In genomic region chr10:87092356-87092860, GRCh38 we compare ENCODE assay signal across 1 cellular context.
A peak's percentile ranks its signal among the peaks of the same experiment; 100 is the strongest.
TF ChIP-seq lines count a peak whose summit lies in the region.

No MANE protein-coding gene starts in this region.

TF ChIP-seq in HepG2, 621 proteins besides CTCF, POLR2A, EP300 and RAD21 (continues in another document):
- TF ChIP-seq MYPOP (CRISPR knock-in tag; IDR thresholded peaks at IDR 0.05) (peak; percentile 34; the same call in 1 of the 2 replicates), ZNF382 (CRISPR knock-in tag; IDR thresholded peaks at IDR 0.05; ENCODE audit: borderline replicate concordance) (no peak), KDM5A (IDR thresholded peaks at IDR 0.05; ENCODE audit: borderline replicate concordance, low read length) (no peak), CENPT (CRISPR knock-in tag; IDR thresholded peaks at IDR 0.05; ENCODE audit: low read depth) (no peak), TEAD3 (CRISPR knock-in tag; optimal IDR thresholded peaks at IDR 0.05; ENCODE audit: borderline replicate concordance) (peak; percentile 0), NFKBIZ (CRISPR knock-in tag; IDR thresholded peaks at IDR 0.05) (no peak), ZNF503 (CRISPR knock-in tag; IDR thresholded peaks at IDR 0.05) (no peak), XRCC5 (optimal IDR thresholded peaks at IDR 0.05; ENCODE audit: low read length) (no peak), GABPB1 (CRISPR knock-in tag; IDR thresholded peaks at IDR 0.05) (no peak), KDM6A (CRISPR knock-in tag; IDR thresholded peaks at IDR 0.05; ENCODE audit: low read depth) (no peak), ZNF550 (CRISPR knock-in tag; IDR thresholded peaks at IDR 0.05; ENCODE audit: borderline replicate concordance) (no peak), UBTF (CRISPR knock-in tag; IDR thresholded peaks at IDR 0.05) (0 out of 2 replicates have a peak, but pooled peaks have one; percentile 4), SIN3A (IDR thresholded peaks at IDR 0.05; ENCODE audit: borderline replicate concordance, low read depth, low read length) (peak; percentile 64; the same call in 1 of the 2 replicates), ZC3H4 (CRISPR knock-in tag; IDR thresholded peaks at IDR 0.05; ENCODE audit: borderline replicate concordance) (no peak), SP4 (CRISPR knock-in tag; IDR thresholded peaks at IDR 0.05) (no peak), FOXO1 (CRISPR knock-in tag; IDR thresholded peaks at IDR 0.05) (peak; percentile 48; the same call in 1 of the 2 replicates), TGIF2 (CRISPR knock-in tag; IDR thresholded peaks at IDR 0.05) (0 out of 2 replicates have a peak, but pooled peaks have one; percentile 24), ZNF792 (CRISPR knock-in tag; IDR thresholded peaks at IDR 0.05) (no peak), HDAC1 (CRISPR knock-in tag; IDR thresholded peaks at IDR 0.05) (no peak), ZNF235 (CRISPR knock-in tag; IDR thresholded peaks at IDR 0.05; ENCODE audit: borderline replicate concordance) (no peak), TAF1 (CRISPR knock-in tag; IDR thresholded peaks at IDR 0.05) (peak; percentile 11; the same call in 1 of the 2 replicates), MATR3 (CRISPR knock-in tag; IDR thresholded peaks at IDR 0.05) (no peak), TFDP2 (CRISPR knock-in tag; IDR thresholded peaks at IDR 0.05) (0 out of 2 replicates have a peak, but pooled peaks have one; percentile 17), ZZZ3 (CRISPR knock-in tag; IDR thresholded peaks at IDR 0.05; ENCODE audit: borderline replicate concordance) (no peak), ZNF432 (CRISPR knock-in tag; IDR thresholded peaks at IDR 0.05; ENCODE audit: borderline replicate concordance) (no peak), MAF1 (CRISPR knock-in tag; IDR thresholded peaks at IDR 0.05; ENCODE audit: borderline replicate concordance) (no peak), SMC3 (IDR thresholded peaks at IDR 0.05; ENCODE audit: low read length) (no peak), ZBED4 (CRISPR knock-in tag; IDR thresholded peaks at IDR 0.05; ENCODE audit: borderline replicate concordance) (no peak; the same call in 1 of the 2 replicates), KAT7 (CRISPR knock-in tag; IDR thresholded peaks at IDR 0.05; ENCODE audit: borderline replicate concordance) (no peak), ZSCAN12 (CRISPR knock-in tag; IDR thresholded peaks at IDR 0.05) (no peak), ZNF816 (CRISPR knock-in tag; IDR thresholded peaks at IDR 0.05; ENCODE audit: borderline replicate concordance) (no peak; the same call in 1 of the 2 replicates), ZNF296 (CRISPR knock-in tag; conservative IDR thresholded peaks at IDR 0.05) (no peak), ZNF674 (CRISPR knock-in tag; IDR thresholded peaks at IDR 0.05; ENCODE audit: low read depth) (0 out of 2 replicates have a peak, but pooled peaks have one; percentile 3), KDM1A (CRISPR knock-in tag; IDR thresholded peaks at IDR 0.05) (no peak), SRF (IDR thresholded peaks at IDR 0.05; ENCODE audit: low read depth, low read length) (0 out of 2 replicates have a peak, but pooled peaks have one; percentile 51), HHEX (CRISPR knock-in tag; IDR thresholded peaks at IDR 0.05) (no peak), REL (CRISPR knock-in tag; conservative IDR thresholded peaks at IDR 0.05) (no peak), KAT8 (CRISPR knock-in tag; IDR thresholded peaks at IDR 0.05) (0 out of 2 replicates have a peak, but pooled peaks have one; percentile 25), ZNF329 (CRISPR knock-in tag; IDR thresholded peaks at IDR 0.05; ENCODE audit: low read depth) (0 out of 2 replicates have a peak, but pooled peaks have one; percentile 4), SP1 (IDR thresholded peaks at IDR 0.05) (no peak), SP1 (CRISPR knock-in tag; IDR thresholded peaks at IDR 0.05) (no peak), BRD4 (CRISPR knock-in tag; IDR thresholded peaks at IDR 0.05) (no peak), ZNF510 (CRISPR knock-in tag; IDR thresholded peaks at IDR 0.05; ENCODE audit: low read depth) (no peak), KLF13 (CRISPR knock-in tag; IDR thresholded peaks at IDR 0.05) (no peak), NR2F2 (IDR thresholded peaks at IDR 0.05; ENCODE audit: borderline replicate concordance, low read depth) (no peak), SMARCE1 (IDR thresholded peaks at IDR 0.05; ENCODE audit: borderline replicate concordance) (no peak)
- TF ChIP-seq, protein P1, sequence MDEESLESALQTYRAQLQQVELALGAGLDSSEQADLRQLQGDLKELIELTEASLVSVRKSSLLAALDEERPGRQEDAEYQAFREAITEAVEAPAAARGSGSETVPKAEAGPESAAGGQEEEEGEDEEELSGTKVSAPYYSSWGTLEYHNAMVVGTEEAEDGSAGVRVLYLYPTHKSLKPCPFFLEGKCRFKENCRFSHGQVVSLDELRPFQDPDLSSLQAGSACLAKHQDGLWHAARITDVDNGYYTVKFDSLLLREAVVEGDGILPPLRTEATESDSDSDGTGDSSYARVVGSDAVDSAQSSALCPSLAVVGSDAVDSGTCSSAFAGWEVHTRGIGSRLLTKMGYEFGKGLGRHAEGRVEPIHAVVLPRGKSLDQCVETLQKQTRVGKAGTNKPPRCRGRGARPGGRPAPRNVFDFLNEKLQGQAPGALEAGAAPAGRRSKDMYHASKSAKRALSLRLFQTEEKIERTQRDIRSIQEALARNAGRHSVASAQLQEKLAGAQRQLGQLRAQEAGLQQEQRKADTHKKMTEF (CRISPR knock-in tag; IDR thresholded peaks at IDR 0.05), result no peak; the same call in 1 of the 2 replicates
- TF ChIP-seq, protein P2, sequence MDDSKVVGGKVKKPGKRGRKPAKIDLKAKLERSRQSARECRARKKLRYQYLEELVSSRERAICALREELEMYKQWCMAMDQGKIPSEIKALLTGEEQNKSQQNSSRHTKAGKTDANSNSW (CRISPR knock-in tag; IDR thresholded peaks at IDR 0.05; ENCODE audit: borderline replicate concordance), result no peak
- TF ChIP-seq, protein P3, sequence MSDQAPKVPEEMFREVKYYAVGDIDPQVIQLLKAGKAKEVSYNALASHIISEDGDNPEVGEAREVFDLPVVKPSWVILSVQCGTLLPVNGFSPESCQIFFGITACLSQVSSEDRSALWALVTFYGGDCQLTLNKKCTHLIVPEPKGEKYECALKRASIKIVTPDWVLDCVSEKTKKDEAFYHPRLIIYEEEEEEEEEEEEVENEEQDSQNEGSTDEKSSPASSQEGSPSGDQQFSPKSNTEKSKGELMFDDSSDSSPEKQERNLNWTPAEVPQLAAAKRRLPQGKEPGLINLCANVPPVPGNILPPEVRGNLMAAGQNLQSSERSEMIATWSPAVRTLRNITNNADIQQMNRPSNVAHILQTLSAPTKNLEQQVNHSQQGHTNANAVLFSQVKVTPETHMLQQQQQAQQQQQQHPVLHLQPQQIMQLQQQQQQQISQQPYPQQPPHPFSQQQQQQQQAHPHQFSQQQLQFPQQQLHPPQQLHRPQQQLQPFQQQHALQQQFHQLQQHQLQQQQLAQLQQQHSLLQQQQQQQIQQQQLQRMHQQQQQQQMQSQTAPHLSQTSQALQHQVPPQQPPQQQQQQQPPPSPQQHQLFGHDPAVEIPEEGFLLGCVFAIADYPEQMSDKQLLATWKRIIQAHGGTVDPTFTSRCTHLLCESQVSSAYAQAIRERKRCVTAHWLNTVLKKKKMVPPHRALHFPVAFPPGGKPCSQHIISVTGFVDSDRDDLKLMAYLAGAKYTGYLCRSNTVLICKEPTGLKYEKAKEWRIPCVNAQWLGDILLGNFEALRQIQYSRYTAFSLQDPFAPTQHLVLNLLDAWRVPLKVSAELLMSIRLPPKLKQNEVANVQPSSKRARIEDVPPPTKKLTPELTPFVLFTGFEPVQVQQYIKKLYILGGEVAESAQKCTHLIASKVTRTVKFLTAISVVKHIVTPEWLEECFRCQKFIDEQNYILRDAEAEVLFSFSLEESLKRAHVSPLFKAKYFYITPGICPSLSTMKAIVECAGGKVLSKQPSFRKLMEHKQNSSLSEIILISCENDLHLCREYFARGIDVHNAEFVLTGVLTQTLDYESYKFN (CRISPR knock-in tag; conservative IDR thresholded peaks at IDR 0.05), result no peak
- TF ChIP-seq, protein P4, sequence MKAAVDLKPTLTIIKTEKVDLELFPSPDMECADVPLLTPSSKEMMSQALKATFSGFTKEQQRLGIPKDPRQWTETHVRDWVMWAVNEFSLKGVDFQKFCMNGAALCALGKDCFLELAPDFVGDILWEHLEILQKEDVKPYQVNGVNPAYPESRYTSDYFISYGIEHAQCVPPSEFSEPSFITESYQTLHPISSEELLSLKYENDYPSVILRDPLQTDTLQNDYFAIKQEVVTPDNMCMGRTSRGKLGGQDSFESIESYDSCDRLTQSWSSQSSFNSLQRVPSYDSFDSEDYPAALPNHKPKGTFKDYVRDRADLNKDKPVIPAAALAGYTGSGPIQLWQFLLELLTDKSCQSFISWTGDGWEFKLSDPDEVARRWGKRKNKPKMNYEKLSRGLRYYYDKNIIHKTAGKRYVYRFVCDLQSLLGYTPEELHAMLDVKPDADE (CRISPR knock-in tag; IDR thresholded peaks at IDR 0.05), result 0 out of 2 replicates have a peak, but pooled peaks have one; percentile 33
- TF ChIP-seq, protein P5, sequence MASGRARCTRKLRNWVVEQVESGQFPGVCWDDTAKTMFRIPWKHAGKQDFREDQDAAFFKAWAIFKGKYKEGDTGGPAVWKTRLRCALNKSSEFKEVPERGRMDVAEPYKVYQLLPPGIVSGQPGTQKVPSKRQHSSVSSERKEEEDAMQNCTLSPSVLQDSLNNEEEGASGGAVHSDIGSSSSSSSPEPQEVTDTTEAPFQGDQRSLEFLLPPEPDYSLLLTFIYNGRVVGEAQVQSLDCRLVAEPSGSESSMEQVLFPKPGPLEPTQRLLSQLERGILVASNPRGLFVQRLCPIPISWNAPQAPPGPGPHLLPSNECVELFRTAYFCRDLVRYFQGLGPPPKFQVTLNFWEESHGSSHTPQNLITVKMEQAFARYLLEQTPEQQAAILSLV (CRISPR knock-in tag; IDR thresholded peaks at IDR 0.05; ENCODE audit: borderline replicate concordance), result no peak
